In the genomic region with DNA sequence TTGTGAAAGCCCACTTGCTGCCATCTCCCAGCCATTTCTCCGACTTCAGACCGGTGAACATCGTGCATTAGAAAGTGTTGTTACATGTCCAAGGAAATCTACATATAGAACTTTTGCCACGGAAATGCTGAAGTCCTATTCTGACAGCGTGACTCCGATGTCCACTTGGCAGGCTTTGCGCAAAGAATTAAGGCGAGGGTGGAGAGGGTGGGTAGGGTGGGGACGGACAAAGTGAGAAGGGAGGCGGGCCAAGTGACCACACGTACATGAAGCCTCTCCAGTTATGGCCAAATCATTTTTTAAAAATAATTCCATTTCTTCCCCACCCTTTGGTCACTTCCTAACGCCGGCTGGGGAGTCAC, we compare ENCODE assay signal across 8 cellular contexts. TPM values are rescaled to one million over a fixed set of nuclear protein-coding genes. Genes with fewer than 3 reads are reported as not detected.
DNase-seq lines count a peak whose midpoint lies in the region; ATAC-seq and TF ChIP-seq lines count a peak whose summit lies in the region.

No MANE protein-coding gene starts in this region.

- ATAC-seq in CD4-positive, CD25-positive, alpha-beta regulatory T cell (ENCODE audit: low read depth in 2 of 2): no peak
- ATAC-seq in GM18909 (IDR thresholded peaks at IDR 0.05; ENCODE audit: poor library complexity, unreplicated experiment): no peak

- H3K4me2 ChIP-seq in Loucy (ENCODE audit: low read depth, low read length, poor library complexity, severe bottlenecking) (peak overlapping the region; percentile 98), neural cell (ENCODE audit: low read length) (no peak overlapping the region)

- TF ChIP-seq CTCF in Loucy (conservative IDR thresholded peaks at IDR 0.05; ENCODE audit: low read length) (no peak), neural cell (IDR thresholded peaks at IDR 0.05; ENCODE audit: poor library complexity, severe bottlenecking) (no peak)

- peak overlapping the region; percentile 77 for H3K4me3 ChIP-seq in CD4-positive, CD25-positive, alpha-beta regulatory T cell (ENCODE audit: low read depth, low read length)
- H3K4me3 ChIP-seq in Loucy (ENCODE audit: low read length, poor library complexity, severe bottlenecking) (peak overlapping the region; percentile 99), ectodermal cell (ENCODE audit: insufficient read depth, low read depth, low read length) (peak overlapping the region; percentile 74), neural cell (ENCODE audit: low read length) (peak overlapping the region; percentile 96)

- peaks cover 25% of the 10 kb centered on the region for H3K27me3 ChIP-seq in CD4-positive, CD25-positive, alpha-beta regulatory T cell (ENCODE audit: control insufficient read depth, insufficient read depth, low read length)
- H3K27me3 ChIP-seq in Loucy (ENCODE audit: insufficient read depth, low read length, poor library complexity, severe bottlenecking): peaks cover 8% of the 10 kb centered on the region
- peaks cover 50% of the 10 kb centered on the region for H3K27me3 ChIP-seq in ectodermal cell (ENCODE audit: control insufficient read depth, insufficient read depth, low read length, poor library complexity, severe bottlenecking)
- H3K27me3 ChIP-seq in neural cell (ENCODE audit: insufficient read depth, low read depth, low read length): peaks cover 32% of the 10 kb centered on the region

- no peak overlapping the region for H3K27ac ChIP-seq in CD4-positive, CD25-positive, alpha-beta regulatory T cell (ENCODE audit: insufficient read depth, low read length, poor library complexity, severe bottlenecking)
- H3K27ac ChIP-seq in ectodermal cell (ENCODE audit: insufficient read depth, low read depth, low read length, poor library complexity, severe bottlenecking): no peak overlapping the region
- no peak overlapping the region for H3K27ac ChIP-seq in neural cell (ENCODE audit: low read length)

- TF ChIP-seq EP300 in neural cell (conservative IDR thresholded peaks at IDR 0.05; ENCODE audit: poor library complexity, severe bottlenecking): no peak

- peak overlapping the region; percentile 98 for H2AFZ ChIP-seq in Loucy (ENCODE audit: low read length)
- H2AFZ ChIP-seq in neural cell (ENCODE audit: low read depth, low read length): peak overlapping the region; percentile 85

- H3K36me3 Mint-ChIP-seq in CD4-positive, CD25-positive, alpha-beta regulatory T cell: no peaks in the 10 kb centered on the region

- H3K79me2 ChIP-seq in Loucy (ENCODE audit: insufficient read depth, low read length): peaks cover 35% of the 10 kb centered on the region; the same call in 1 of the 2 replicates
- H3K79me2 ChIP-seq in neural cell (replicated peaks; ENCODE audit: insufficient read depth, low read length): peaks cover 5% of the 10 kb centered on the region

- H3K4me1 ChIP-seq in CD4-positive, CD25-positive, alpha-beta regulatory T cell (ENCODE audit: control insufficient read depth, insufficient read depth, low read length, poor library complexity, severe bottlenecking): peaks cover 16% of the 10 kb centered on the region
- peaks cover 26% of the 10 kb centered on the region for H3K4me1 ChIP-seq in Loucy (ENCODE audit: insufficient read depth, low read length, poor library complexity, severe bottlenecking)
- H3K4me1 ChIP-seq in ectodermal cell (ENCODE audit: control insufficient read depth, insufficient read depth, low read length): no peaks in the 10 kb centered on the region

- peak overlapping the region; percentile 87 to 97 (median 92) for H3K4me3 Mint-ChIP-seq in CD4-positive, CD25-positive, alpha-beta regulatory T cell

- no peak for TF ChIP-seq RAD21 in neural cell (conservative IDR thresholded peaks at IDR 0.05)

- H3K9ac ChIP-seq in Loucy (ENCODE audit: low read depth, low read length, poor library complexity, severe bottlenecking) (peak overlapping the region; percentile 85), neural cell (ENCODE audit: low read length) (peak overlapping the region; percentile 77)

- H3K4me1 Mint-ChIP-seq in CD4-positive, CD25-positive, alpha-beta regulatory T cell: peaks cover 10 to 28% (median 18%) of the 10 kb centered on the region in 4 donors

- peaks cover 40% of the 10 kb centered on the region for H3K27me3 Mint-ChIP-seq in CD4-positive, CD25-positive, alpha-beta regulatory T cell

- DNase-seq in CD4-positive, CD25-positive, alpha-beta regulatory T cell: peak in 1 of 3 donors; percentile 15
- no peak for DNase-seq in NCI-H2081 treated with DMSO at 0.1 percent for 48 hours (lab: John Stamatoyannopoulos, UW)
- no peak for DNase-seq in islet precursor cell
- DNase-seq in hypothalamus (lab: John Stamatoyannopoulos, UW): no peak

- H3F3A ChIP-seq in Loucy (ENCODE audit: low read depth): no peaks in the 10 kb centered on the region
- H3F3A ChIP-seq in neural cell (ENCODE audit: insufficient read depth, low read length, poor library complexity, severe bottlenecking): no peaks in the 10 kb centered on the region

- H3K9me2 ChIP-seq in Loucy (replicated peaks; ENCODE audit: low read depth, low read length) (no peaks in the 10 kb centered on the region), neural cell (ENCODE audit: insufficient read depth, low read length) (no peaks in the 10 kb centered on the region)

- no peaks in the 10 kb centered on the region for H3K9me3 ChIP-seq in CD4-positive, CD25-positive, alpha-beta regulatory T cell (ENCODE audit: control insufficient read depth in 2 of 2, low read length in 2 of 2)
- no peaks in the 10 kb centered on the region for H3K9me3 ChIP-seq in Loucy (ENCODE audit: insufficient read depth, low read depth, low read length)
- no peaks in the 10 kb centered on the region for H3K9me3 ChIP-seq in ectodermal cell (ENCODE audit: control insufficient read depth, low read length)
- no peaks in the 10 kb centered on the region for H3K9me3 ChIP-seq in neural cell (ENCODE audit: low read length)

- WGBS in ectodermal cell, 2 experiments: 3 to 5% methylated on average over 12 to 13 of the region's 13 CpGs

- H3K36me3 ChIP-seq in CD4-positive, CD25-positive, alpha-beta regulatory T cell (ENCODE audit: control insufficient read depth, insufficient read depth, low read length): no peaks in the 10 kb centered on the region
- H3K36me3 ChIP-seq in Loucy (ENCODE audit: insufficient read depth, low read length) (no peaks in the 10 kb centered on the region), ectodermal cell (ENCODE audit: control insufficient read depth, insufficient read depth, low read length) (no peaks in the 10 kb centered on the region), neural cell (ENCODE audit: insufficient read depth, low read length) (no peaks in the 10 kb centered on the region)

- H4K20me1 ChIP-seq in Loucy (ENCODE audit: insufficient read depth, low read length, poor library complexity, severe bottlenecking): no peaks in the 10 kb centered on the region
- no peaks in the 10 kb centered on the region for H4K20me1 ChIP-seq in neural cell (ENCODE audit: insufficient read depth)

- H3K9me3 Mint-ChIP-seq in CD4-positive, CD25-positive, alpha-beta regulatory T cell: no peaks in the 10 kb centered on the region

- peak overlapping the region in 1 of 3 donors; percentile 11 for H3K27ac Mint-ChIP-seq in CD4-positive, CD25-positive, alpha-beta regulatory T cell

TF ChIP-seq in neural cell, 6 proteins besides CTCF, POLR2A, EP300 and RAD21:
- TF ChIP-seq, protein P1, sequence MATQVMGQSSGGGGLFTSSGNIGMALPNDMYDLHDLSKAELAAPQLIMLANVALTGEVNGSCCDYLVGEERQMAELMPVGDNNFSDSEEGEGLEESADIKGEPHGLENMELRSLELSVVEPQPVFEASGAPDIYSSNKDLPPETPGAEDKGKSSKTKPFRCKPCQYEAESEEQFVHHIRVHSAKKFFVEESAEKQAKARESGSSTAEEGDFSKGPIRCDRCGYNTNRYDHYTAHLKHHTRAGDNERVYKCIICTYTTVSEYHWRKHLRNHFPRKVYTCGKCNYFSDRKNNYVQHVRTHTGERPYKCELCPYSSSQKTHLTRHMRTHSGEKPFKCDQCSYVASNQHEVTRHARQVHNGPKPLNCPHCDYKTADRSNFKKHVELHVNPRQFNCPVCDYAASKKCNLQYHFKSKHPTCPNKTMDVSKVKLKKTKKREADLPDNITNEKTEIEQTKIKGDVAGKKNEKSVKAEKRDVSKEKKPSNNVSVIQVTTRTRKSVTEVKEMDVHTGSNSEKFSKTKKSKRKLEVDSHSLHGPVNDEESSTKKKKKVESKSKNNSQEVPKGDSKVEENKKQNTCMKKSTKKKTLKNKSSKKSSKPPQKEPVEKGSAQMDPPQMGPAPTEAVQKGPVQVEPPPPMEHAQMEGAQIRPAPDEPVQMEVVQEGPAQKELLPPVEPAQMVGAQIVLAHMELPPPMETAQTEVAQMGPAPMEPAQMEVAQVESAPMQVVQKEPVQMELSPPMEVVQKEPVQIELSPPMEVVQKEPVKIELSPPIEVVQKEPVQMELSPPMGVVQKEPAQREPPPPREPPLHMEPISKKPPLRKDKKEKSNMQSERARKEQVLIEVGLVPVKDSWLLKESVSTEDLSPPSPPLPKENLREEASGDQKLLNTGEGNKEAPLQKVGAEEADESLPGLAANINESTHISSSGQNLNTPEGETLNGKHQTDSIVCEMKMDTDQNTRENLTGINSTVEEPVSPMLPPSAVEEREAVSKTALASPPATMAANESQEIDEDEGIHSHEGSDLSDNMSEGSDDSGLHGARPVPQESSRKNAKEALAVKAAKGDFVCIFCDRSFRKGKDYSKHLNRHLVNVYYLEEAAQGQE (IDR thresholded peaks at IDR 0.05; ENCODE audit: borderline replicate concordance): no peak
- no peak for TF ChIP-seq POLR2AphosphoS5 (IDR thresholded peaks at IDR 0.05)
- TF ChIP-seq EZH2 (IDR thresholded peaks at IDR 0.05; ENCODE audit: borderline replicate concordance, insufficient read depth, low read length, poor library complexity, severe bottlenecking): no peak
TF ChIP-seq in neural cell: peak in this region for 0.

RNA-seq across cellular contexts. Expression of a gene that starts 0.5 kb away (rescaled TPM):
- 3.6 TPM for total RNA-seq in CD4-positive, CD25-positive, alpha-beta regulatory T cell
- 1 to 10 TPM; 5.3 to 7.4 (median 6.2) TPM for polyA plus RNA-seq in CD4-positive, CD25-positive, alpha-beta regulatory T cell
- polyA plus RNA-seq in ectodermal cell (2013, experiment 1 of 4): 27.8 TPM
- polyA plus RNA-seq in ectodermal cell (2013, experiment 2 of 4): 31.4 TPM
- polyA plus RNA-seq in ectodermal cell (2013, experiment 3 of 4): 22.7 TPM
- 25.8 TPM for polyA plus RNA-seq in ectodermal cell (2013, experiment 4 of 4)
- 16.5 and 17.9 TPM in 2 replicates for polyA plus RNA-seq in neural cell
- polyA minus RNA-seq in neural cell: 22.4 and 23.8 TPM in 2 replicates
